ENCODE assay signal across 1 cellular context in the genomic region with DNA sequence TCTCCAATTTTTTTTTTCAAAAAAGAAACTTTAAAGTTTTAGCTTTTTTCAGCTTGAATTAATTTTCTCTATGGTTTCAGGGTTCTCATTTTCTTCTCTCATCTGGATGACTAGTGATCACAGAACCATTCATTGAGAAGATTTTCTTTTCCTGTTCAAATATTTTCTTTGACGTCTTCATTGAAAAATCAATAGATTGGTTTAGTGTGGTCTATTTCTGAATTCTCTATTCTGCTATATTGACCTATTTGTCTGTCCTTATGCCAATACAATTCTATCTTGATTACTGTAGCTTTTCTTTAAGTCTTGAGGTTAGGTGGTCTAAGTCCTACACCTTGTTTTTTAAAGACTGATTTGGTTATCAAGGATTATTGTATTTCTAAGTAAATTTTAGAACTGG.
A peak's percentile ranks its signal among the peaks of the same experiment; 100 is the strongest.
TF ChIP-seq lines count a peak whose summit lies in the region.

No MANE protein-coding gene starts in this region.

TF ChIP-seq in HepG2, 621 proteins besides CTCF, POLR2A, EP300 and RAD21 (continued from another document and continues in another):
- TF ChIP-seq ATF3 (CRISPR knock-in tag; IDR thresholded peaks at IDR 0.05) (no peak), PTBP1 (IDR thresholded peaks at IDR 0.05; ENCODE audit: low read depth, low read length, poor library complexity, severe bottlenecking) (no peak), MXD1 (CRISPR knock-in tag; IDR thresholded peaks at IDR 0.05) (no peak), BCL6 (CRISPR knock-in tag; IDR thresholded peaks at IDR 0.05) (peak; percentile 95), ZNF326 (CRISPR knock-in tag; IDR thresholded peaks at IDR 0.05; ENCODE audit: borderline replicate concordance) (no peak), KLF6 (CRISPR knock-in tag; IDR thresholded peaks at IDR 0.05) (no peak), HMGXB4 (CRISPR knock-in tag; IDR thresholded peaks at IDR 0.05; ENCODE audit: borderline replicate concordance in 1 of 2, low read depth in 1 of 2) (no peak), CHCHD3 (CRISPR knock-in tag; IDR thresholded peaks at IDR 0.05) (no peak), ZNF296 (CRISPR knock-in tag; conservative IDR thresholded peaks at IDR 0.05) (no peak), ZNF772 (CRISPR knock-in tag; IDR thresholded peaks at IDR 0.05) (no peak), ZNF331 (CRISPR knock-in tag; IDR thresholded peaks at IDR 0.05) (no peak), PRPF4 (IDR thresholded peaks at IDR 0.05; ENCODE audit: low read depth, low read length, poor library complexity, severe bottlenecking) (no peak), ZNF318 (CRISPR knock-in tag; IDR thresholded peaks at IDR 0.05) (no peak), PHB2 (IDR thresholded peaks at IDR 0.05; ENCODE audit: partially characterized antibody) (no peak), FOXA3 (CRISPR knock-in tag; IDR thresholded peaks at IDR 0.05) (peak; percentile 24; the same call in 1 of the 2 replicates), IRF1 (CRISPR knock-in tag; IDR thresholded peaks at IDR 0.05; ENCODE audit: low read depth) (no peak), ZNF503 (CRISPR knock-in tag; IDR thresholded peaks at IDR 0.05) (no peak), ZBTB46 (CRISPR knock-in tag; IDR thresholded peaks at IDR 0.05; ENCODE audit: borderline replicate concordance) (no peak), ETV5 (CRISPR knock-in tag; IDR thresholded peaks at IDR 0.05; ENCODE audit: borderline replicate concordance) (no peak), ZNF780A (CRISPR knock-in tag; IDR thresholded peaks at IDR 0.05) (no peak), ONECUT2 (CRISPR knock-in tag; IDR thresholded peaks at IDR 0.05) (peak; percentile 84), SNAPC2 (CRISPR knock-in tag; IDR thresholded peaks at IDR 0.05) (no peak), IRF9 (CRISPR knock-in tag; IDR thresholded peaks at IDR 0.05; ENCODE audit: borderline replicate concordance) (no peak), NCOA5 (CRISPR knock-in tag; IDR thresholded peaks at IDR 0.05) (no peak), GATAD2A (CRISPR knock-in tag; IDR thresholded peaks at IDR 0.05) (peak; percentile 86), MAZ (IDR thresholded peaks at IDR 0.05; ENCODE audit: borderline replicate concordance, low read depth, low read length) (no peak), MAZ (CRISPR knock-in tag; IDR thresholded peaks at IDR 0.05; ENCODE audit: low read depth) (no peak), ZNF646 (CRISPR knock-in tag; IDR thresholded peaks at IDR 0.05) (no peak)
- TF ChIP-seq, protein P1, sequence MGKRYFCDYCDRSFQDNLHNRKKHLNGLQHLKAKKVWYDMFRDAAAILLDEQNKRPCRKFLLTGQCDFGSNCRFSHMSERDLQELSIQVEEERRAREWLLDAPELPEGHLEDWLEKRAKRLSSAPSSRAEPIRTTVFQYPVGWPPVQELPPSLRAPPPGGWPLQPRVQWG (CRISPR knock-in tag; IDR thresholded peaks at IDR 0.05; ENCODE audit: borderline replicate concordance, low read depth): no peak
